ENCODE assay signal across 8 cellular contexts in the genomic region with DNA sequence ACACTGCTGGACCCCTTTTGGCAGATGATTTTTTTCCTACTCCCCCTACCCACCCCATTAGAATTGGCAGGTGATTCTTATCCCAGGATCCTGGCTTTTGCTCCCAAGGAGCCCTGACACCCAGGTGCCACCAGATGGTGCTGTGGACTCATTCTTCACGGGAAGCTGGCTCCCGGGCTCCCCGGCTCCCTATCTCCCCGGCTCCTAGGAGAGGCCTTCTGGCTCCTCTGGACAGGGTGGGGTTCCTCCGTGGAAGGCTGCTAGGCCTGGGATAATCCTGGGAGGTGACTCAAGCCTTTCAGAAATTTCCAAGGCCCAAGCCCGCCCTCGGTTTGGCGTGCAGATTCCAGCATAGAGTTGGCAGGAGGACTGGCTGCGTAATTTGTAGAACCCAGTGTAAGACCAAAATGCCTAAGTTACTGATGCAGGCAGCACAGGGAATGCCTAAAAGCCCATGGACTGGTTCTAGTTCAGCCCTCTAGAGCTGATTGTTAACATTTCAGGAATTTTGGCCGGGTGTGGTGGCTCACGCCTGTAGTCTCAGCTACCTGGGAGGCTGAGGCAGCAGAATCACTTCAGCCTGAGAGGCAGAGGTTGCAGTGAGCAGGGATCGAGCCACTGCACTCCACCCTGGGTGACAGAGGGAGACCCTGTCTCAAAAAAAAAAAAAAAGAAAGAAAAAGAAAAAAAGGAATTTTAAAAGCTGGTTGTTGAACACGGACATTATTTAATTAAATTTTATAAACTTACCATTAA. TPM values are rescaled to one million over a fixed set of nuclear protein-coding genes. Genes with fewer than 3 reads are reported as not detected.
DNase-seq lines count a peak whose midpoint lies in the region; ATAC-seq and TF ChIP-seq lines count a peak whose summit lies in the region.

No MANE protein-coding gene starts in this region.

- DNase-seq in A673 (ENCODE audit: low spot score) (peak; percentile 87), GM19238 (ENCODE audit: insufficient read length, low spot score) (peak; percentile 70), NCI-H2227 treated with DMSO at 0.1 percent for 48 hours (lab: John Stamatoyannopoulos, UW) (peak; percentile 67), dedifferentiated amniotic fluid mesenchymal stem cell (ENCODE audit: extremely low spot score) (peak; percentile 98), left lung (peak; percentile 83 to 91)
- peak; percentile 73 for DNase-seq in activated CD4-positive, alpha-beta T cell treated with anti-CD3 and anti-CD28 coated beads for 48 hours
- DNase-seq in stimulated activated CD4-positive, alpha-beta T cell treated with anti-CD3 and anti-CD28 coated beads, Interleukin-1b, Interleukin-23, amount 100 ng/mL, for 48 hours = peak; percentile 49

- H3K9me3 ChIP-seq in A673 (ENCODE audit: low read depth, low read length, poor library complexity, severe bottlenecking) = no peaks in the 10 kb centered on the region
- no peaks in the 10 kb centered on the region for H3K9me3 ChIP-seq in left lung

- CTCF ChIA-PET in A673 (lab: Charles Lee) = interaction anchor here (0.6 to 1.4 kb wide), 5 partner anchors 16 to 738 kb away, joined by 3 to 5 read pairs (median 5); no protein-coding TSS in a partner anchor

- H3K27me3 ChIP-seq in A673 (replicated peaks; ENCODE audit: insufficient read depth, low read depth, low read length, poor library complexity) = no peaks in the 10 kb centered on the region
- no peaks in the 10 kb centered on the region for H3K27me3 ChIP-seq in left lung

- H3K27ac ChIP-seq in A673 (ENCODE audit: low read depth, low read length, poor library complexity, severe bottlenecking) (no peak overlapping the region), left lung (peak overlapping the region in 1 of 2 donors; percentile 28)

- TF ChIP-seq CTCF in A673 (conservative IDR thresholded peaks at IDR 0.05; ENCODE audit: low read depth, low read length) (peak; percentile 92), left lung (IDR thresholded peaks at IDR 0.05) (peak; percentile 76 to 85)

- H3K4me3 ChIP-seq in A673 (ENCODE audit: low read depth, low read length, poor library complexity, severe bottlenecking) (no peak overlapping the region), left lung (no peak overlapping the region)

- POLR2A ChIA-PET in A673 (lab: Charles Lee; ENCODE audit: low non-redundant PET) = no interaction called here

- no peaks in the 10 kb centered on the region for H3K36me3 ChIP-seq in A673 (ENCODE audit: insufficient read depth, low read length, poor library complexity, severe bottlenecking)
- H3K36me3 ChIP-seq in left lung = no peaks in the 10 kb centered on the region

- ATAC-seq in left lung = peak; percentile 98
- ATAC-seq in HG03135 (IDR thresholded peaks at IDR 0.05; ENCODE audit: unreplicated experiment) = no peak

- intact Hi-C loops in A673 (cut with micrococcal nuclease; ENCODE audit: unreplicated experiment) = loop anchor here (1.0 to 5.0 kb wide), 3 partner anchors 372 to 686 kb away; no protein-coding TSS in a partner anchor
- intact Hi-C loops in left lung (cut with DNase I) = no loop called here

- no TSS peak for BruUV-seq in A673 (replicated peaks; lab: Mats Ljungman, UMichigan)

- H3K4me1 ChIP-seq in A673 (ENCODE audit: insufficient read depth, low read length, poor library complexity, severe bottlenecking) = no peaks in the 10 kb centered on the region
- peaks cover 0 to 5% of the 10 kb centered on the region in 2 donors for H3K4me1 ChIP-seq in left lung

RNA-seq across cellular contexts. Expression of a gene that starts 6.8 kb away (rescaled TPM):
- total RNA-seq in A673 (2021) (47.4 and 48.0 TPM in 2 replicates), left lung (10 to 100 TPM; 51.2 to 64.8 TPM)

RNA-seq across cellular contexts. Expression of a gene that starts 38.7 kb away (rescaled TPM):
- total RNA-seq in A673 (2021) (3.9 and 4.3 TPM in 2 replicates), left lung (1 to 10 TPM; 1.8 TPM)

RNA-seq across cellular contexts. Expression of a gene that starts 38.8 kb away (rescaled TPM):
- 4.7 and 5.2 TPM in 2 replicates for total RNA-seq in A673 (2021)
- 1 to 10 TPM; 4.4 to 5.7 TPM for total RNA-seq in left lung
